8 cellular contexts compared by ENCODE assay signal in genomic region chr6:24583463-24584389, GRCh38.
A peak's percentile ranks its signal among the peaks of the same experiment; 100 is the strongest.
DNase-seq lines count a peak whose midpoint lies in the region; ATAC-seq, FAIRE-seq and TF ChIP-seq lines count a peak whose summit lies in the region.

No MANE protein-coding gene starts in this region.

- H3K4me1 Mint-ChIP-seq in activated T-helper 1 cell treated with anti-CD3 and anti-CD28 coated beads, Interleukin-12 subunit alpha, Interleukin-12 subunit beta, Interleukin-2, Interleukin-4 antibody, amounts not matched to agents 30 ng/mL and 10 ng/mL and 1 ng/mL, durations not matched to agents 14 hours and 24 hours and 36 hours (ENCODE audit: low read depth): peaks cover 6% of the 10 kb centered on the region

- peak; percentile 57 for FAIRE-seq in RCC 7860 (lab: Jason Lieb, UNC)

- no peaks in the 10 kb centered on the region for H3K27me3 ChIP-seq in testis

- no peaks in the 10 kb centered on the region for H3K9me3 ChIP-seq in testis

- no peaks in the 10 kb centered on the region for H3K36me3 Mint-ChIP-seq in activated T-helper 1 cell treated with anti-CD3 and anti-CD28 coated beads, Interleukin-12 subunit alpha, Interleukin-12 subunit beta, Interleukin-2, Interleukin-4 antibody, amounts not matched to agents 30 ng/mL and 10 ng/mL and 1 ng/mL, durations not matched to agents 14 hours and 24 hours and 36 hours (ENCODE audit: low read depth)

- H3K27ac ChIP-seq in C4-2B (no peak overlapping the region), testis (no peak overlapping the region)

- no peak overlapping the region for H3K4me3 Mint-ChIP-seq in activated T-helper 1 cell treated with anti-CD3 and anti-CD28 coated beads, Interleukin-12 subunit alpha, Interleukin-12 subunit beta, Interleukin-2, Interleukin-4 antibody, amounts not matched to agents 30 ng/mL and 10 ng/mL and 1 ng/mL, durations not matched to agents 14 hours and 24 hours and 36 hours

- DNase-seq in LNCaP clone FGC (ENCODE audit: low read depth): no peak
- DNase-seq in RCC 7860 (ENCODE audit: low spot score): peak; percentile 29
- peak; percentile 56 for DNase-seq in activated T-helper 1 cell treated with anti-CD3 and anti-CD28 coated beads, Interleukin-12 subunit alpha, Interleukin-12 subunit beta, Interleukin-2, Interleukin-4 antibody, amounts not matched to agents 30 ng/mL and 10 ng/mL and 1 ng/mL, durations not matched to agents 14 hours and 24 hours and 36 hours (ENCODE audit: low spot score)
- DNase-seq in fibroblast of villous mesenchyme (ENCODE audit: low read depth): peak; percentile 66
- DNase-seq in occipital lobe (lab: John Stamatoyannopoulos, UW): peak; percentile 37
- DNase-seq in testis: peak; percentile 86

- ATAC-seq in GM21367 (IDR thresholded peaks at IDR 0.05; ENCODE audit: unreplicated experiment): peak; percentile 58

- no peaks in the 10 kb centered on the region for H3K4me1 ChIP-seq in testis

- no peak overlapping the region for H3K4me3 ChIP-seq in LNCaP clone FGC (ENCODE audit: low read depth, low read length)
- no peak overlapping the region for H3K4me3 ChIP-seq in fibroblast of villous mesenchyme (ENCODE audit: low read depth, low read length)
- H3K4me3 ChIP-seq in testis: no peak overlapping the region

- H3K27ac Mint-ChIP-seq in activated T-helper 1 cell treated with anti-CD3 and anti-CD28 coated beads, Interleukin-12 subunit alpha, Interleukin-12 subunit beta, Interleukin-2, Interleukin-4 antibody, amounts not matched to agents 30 ng/mL and 10 ng/mL and 1 ng/mL, durations not matched to agents 14 hours and 24 hours and 36 hours: no peak overlapping the region

- no peaks in the 10 kb centered on the region for H3K9me3 Mint-ChIP-seq in activated T-helper 1 cell treated with anti-CD3 and anti-CD28 coated beads, Interleukin-12 subunit alpha, Interleukin-12 subunit beta, Interleukin-2, Interleukin-4 antibody, amounts not matched to agents 30 ng/mL and 10 ng/mL and 1 ng/mL, durations not matched to agents 14 hours and 24 hours and 36 hours

- intact Hi-C loops in activated T-helper 1 cell treated with anti-CD3 and anti-CD28 coated beads, Interleukin-12 subunit alpha, Interleukin-12 subunit beta, Interleukin-2, Interleukin-4 antibody, amounts not matched to agents 30 ng/mL and 10 ng/mL and 1 ng/mL, durations not matched to agents 14 hours and 24 hours and 36 hours (cut with micrococcal nuclease): loop anchor here (1.0 to 2.0 kb wide), 4 partner anchors 63 to 487 kb away; partner anchors contain the start of genes KIAA0319 and TDP2
- intact Hi-C loops in testis (cut with DNase I; ENCODE audit: low total_unique reads): loop anchor here (10.0 kb wide), 1 partner anchor 181 kb away; no protein-coding TSS in a partner anchor

- peak; percentile 96 for TF ChIP-seq CTCF in C4-2B (conservative IDR thresholded peaks at IDR 0.05)
- peak; percentile 76 for TF ChIP-seq CTCF in LNCaP clone FGC (IDR thresholded peaks at IDR 0.05; ENCODE audit: control insufficient read depth, extremely low read depth, insufficient read depth)
- peak; percentile 84 for TF ChIP-seq CTCF in fibroblast of villous mesenchyme (IDR thresholded peaks at IDR 0.05; ENCODE audit: insufficient read depth, low read depth, low read length)
- peak; percentile 33 to 80 (median 71) for TF ChIP-seq CTCF in testis (IDR thresholded peaks at IDR 0.05)

- TF ChIP-seq POLR2A in testis (IDR thresholded peaks at IDR 0.05): no peak

- WGBS in testis, 2 donors: 23 to 28% methylated on average over 15 of the region's 15 CpGs

- no peaks in the 10 kb centered on the region for H3K36me3 ChIP-seq in testis (ENCODE audit: low read depth, missing control alignments)

- H3K27me3 Mint-ChIP-seq in activated T-helper 1 cell treated with anti-CD3 and anti-CD28 coated beads, Interleukin-12 subunit alpha, Interleukin-12 subunit beta, Interleukin-2, Interleukin-4 antibody, amounts not matched to agents 30 ng/mL and 10 ng/mL and 1 ng/mL, durations not matched to agents 14 hours and 24 hours and 36 hours (ENCODE audit: insufficient read depth): peaks cover 25% of the 10 kb centered on the region
